In genomic region chr11:71795236-71795635, GRCh38 we compare ENCODE assay signal across 19 cellular contexts. TPM values are rescaled to one million over a fixed set of nuclear protein-coding genes. Genes with fewer than 3 reads are reported as not detected.
"Had no signal": no experiment of that assay in that cellular context is flagged by ENCODE, and none has a peak within 500 bp of the region (broad histone marks: within the 10 kb centered on the region; RNA-seq: fewer than 3 reads in every experiment).

No MANE protein-coding gene starts in this region.

RNA-seq across cellular contexts. Expression of gene DEFB108B, which starts 37.8 kb away (rescaled TPM):
- total RNA-seq: activated CD4-positive, alpha-beta memory T cell treated with anti-CD3 and anti-CD28 coated beads, Interleukin-2, amount 10 ng/mL, durations not matched to agents 7 days and 5 days; activated CD4-positive, alpha-beta T cell treated with anti-CD3 and anti-CD28 coated beads, Interleukin-2, amount 10 ng/mL, durations not matched to agents 7 days and 5 days; activated T-cell treated with anti-CD3 and anti-CD28 coated beads, Interleukin-2, amount 50 U/mL, for 4 hours; activated T-helper 17 cell treated with anti-CD3 and anti-CD28 coated beads, Interleukin-2, amount 50 U/mL, for 72 hours; astrocyte; body of pancreas; colonic mucosa; dermis microvascular lymphatic vessel endothelial cell; endothelial cell of umbilical vein; esophagus squamous epithelium; fibroblast of lung; fibroblast of villous mesenchyme; gastroesophageal sphincter; glomerular endothelial cell; T-cell; T-helper 2 cell treated with Interferon-gamma antibody and Interleukin-4, amounts not matched to agents 100 ng/mL and 5 ng/mL, for 36 hours; WTC11 had no signal
- polyA plus RNA-seq: adipose tissue, endothelial cell of umbilical vein, esophagus, fibroblast of lung had no signal
